In the genomic region with DNA sequence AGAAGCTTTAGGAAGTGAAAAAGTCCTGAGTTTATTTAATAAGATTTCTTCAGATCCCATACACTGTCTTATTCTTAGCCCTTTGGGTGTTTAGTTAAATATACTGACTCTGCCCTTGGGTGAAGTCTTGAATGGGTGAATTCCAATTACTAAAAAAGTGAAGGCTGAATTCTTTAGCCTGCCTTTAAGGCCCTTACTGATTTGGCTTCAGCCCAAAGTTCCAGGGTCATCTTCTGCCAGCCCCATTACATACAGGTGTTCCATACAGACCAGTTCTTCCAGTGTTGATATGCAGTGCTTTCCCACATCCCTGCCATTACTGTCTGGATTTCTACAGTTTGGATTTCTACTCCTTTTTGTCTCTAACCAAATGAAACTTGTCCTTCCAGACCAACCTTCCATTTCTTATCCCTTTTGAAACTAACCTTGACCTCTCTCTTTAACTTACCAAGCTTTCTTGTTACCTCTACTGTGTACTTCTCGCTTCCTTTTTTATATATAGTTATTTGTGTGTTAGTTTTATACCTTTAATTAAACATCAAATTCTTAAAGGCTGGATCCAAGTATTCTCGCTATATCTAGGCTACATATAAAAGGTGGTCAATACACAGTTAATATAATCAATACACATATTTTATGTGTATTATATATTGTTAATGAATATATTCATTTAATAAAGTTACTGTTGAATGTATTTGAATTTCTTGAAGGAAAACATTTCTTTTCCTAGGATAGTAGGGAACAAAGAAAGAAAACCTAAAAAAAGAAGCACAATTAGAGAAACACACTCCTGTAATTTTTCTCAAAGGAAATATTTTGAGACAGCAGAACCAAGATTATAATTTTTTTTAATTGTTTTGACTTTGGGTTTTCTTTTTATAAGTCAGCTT, we compare ENCODE assay signal across 9 cellular contexts. TPM values are rescaled to one million over a fixed set of nuclear protein-coding genes. Genes with fewer than 3 reads are reported as not detected.
DNase-seq lines count a peak whose midpoint lies in the region; ATAC-seq and TF ChIP-seq lines count a peak whose summit lies in the region.
"Had no signal": no experiment of that assay in that cellular context is flagged by ENCODE, and none has a peak within 500 bp of the region (broad histone marks: within the 10 kb centered on the region; RNA-seq: fewer than 3 reads in every experiment).

No MANE protein-coding gene starts in this region.

- intact Hi-C loops in natural killer cell (cut with micrococcal nuclease): loop anchor here (5.0 kb wide), 1 partner anchor 39 kb away; no protein-coding TSS in a partner anchor

- no peak overlapping the region for H3K9ac ChIP-seq in adipocyte (ENCODE audit: low read length)

- peak overlapping the region; percentile 28 for H3K4me3 Mint-ChIP-seq in natural killer cell

- H3K27me3 Mint-ChIP-seq in natural killer cell (ENCODE audit: low read depth in 2 of 2): no peaks in the 10 kb centered on the region

- ATAC-seq in HG02798 (IDR thresholded peaks at IDR 0.05; ENCODE audit: poor library complexity, unreplicated experiment) (peak; percentile 24), natural killer cell (no peak), HG03571 (IDR thresholded peaks at IDR 0.05; ENCODE audit: unreplicated experiment) (no peak)

- H3K9me3 ChIP-seq in DOHH2 (ENCODE audit: control insufficient read depth, insufficient read depth, low read length): no peaks in the 10 kb centered on the region
- no peaks in the 10 kb centered on the region for H3K9me3 ChIP-seq in adipocyte (ENCODE audit: control insufficient read depth, low read length)

- peak overlapping the region; percentile 41 for H3K27ac ChIP-seq in DOHH2 (ENCODE audit: low read depth, low read length)

- H3K4me2 ChIP-seq in DOHH2 (ENCODE audit: low read length): peak overlapping the region; percentile 59

- H3K79me2 ChIP-seq in DOHH2 (ENCODE audit: control insufficient read depth, low read length): peaks cover 97% of the 10 kb centered on the region

- H3K4me1 ChIP-seq in DOHH2 (ENCODE audit: control insufficient read depth, low read length) (peaks cover 96% of the 10 kb centered on the region), adipocyte (ENCODE audit: control insufficient read depth, insufficient read depth, low read length) (peaks cover 66% of the 10 kb centered on the region)

- H3K4me3 ChIP-seq in DOHH2 (ENCODE audit: low read length) (peak overlapping the region; percentile 38), adipocyte (ENCODE audit: low read length) (peak overlapping the region; percentile 27)

- no peaks in the 10 kb centered on the region for H3K9me3 Mint-ChIP-seq in natural killer cell

- peaks cover 59% of the 10 kb centered on the region for H4K20me1 ChIP-seq in DOHH2 (ENCODE audit: control insufficient read depth, insufficient read depth, low read depth, low read length)

- DNase-seq in adipocyte (ENCODE audit: low read depth) (no peak), natural killer cell (no peak), superior temporal gyrus (ENCODE audit: extremely low spot score) (no peak), GDM1 (lab: John Stamatoyannopoulos, UW) (no peak)
- DNase-seq in stimulated activated CD4-positive, alpha-beta T cell treated with anti-CD3 and anti-CD28 coated beads, Interleukin-4, amount 100 ng/mL, for 1 hour: no peak
- DNase-seq: NCI-H1436 had no signal

- no peaks in the 10 kb centered on the region for H3K36me3 Mint-ChIP-seq in natural killer cell

- peaks cover 60% of the 10 kb centered on the region for H3K36me3 ChIP-seq in DOHH2 (ENCODE audit: control insufficient read depth, low read length)
- H3K36me3 ChIP-seq in adipocyte (ENCODE audit: control insufficient read depth, insufficient read depth, low read length, severe bottlenecking): no peaks in the 10 kb centered on the region

- peaks cover 80 to 88% of the 10 kb centered on the region in 2 donors for H3K4me1 Mint-ChIP-seq in natural killer cell

- H3K9me2 ChIP-seq in DOHH2 (replicated peaks; ENCODE audit: control insufficient read depth, low read length): no peaks in the 10 kb centered on the region

- no peak for TF ChIP-seq CTCF in DOHH2 (IDR thresholded peaks at IDR 0.05; ENCODE audit: low read depth, low read length, poor library complexity, severe bottlenecking)
- TF ChIP-seq CTCF in natural killer cell (IDR thresholded peaks at IDR 0.05): no peak

- peaks cover 32% of the 10 kb centered on the region for H3F3A ChIP-seq in DOHH2 (ENCODE audit: control insufficient read depth, insufficient read depth)

- peak overlapping the region; percentile 80 to 82 for H3K27ac Mint-ChIP-seq in natural killer cell

- no peaks in the 10 kb centered on the region for H3K27me3 ChIP-seq in DOHH2 (ENCODE audit: control insufficient read depth, low read length)
- H3K27me3 ChIP-seq in adipocyte (replicated peaks; ENCODE audit: control insufficient read depth, insufficient read depth, low read length): no peaks in the 10 kb centered on the region

RNA-seq across cellular contexts. Expression of gene MBNL1, which starts 15.0 kb away (rescaled TPM):
- 100 to 1,000 TPM; 600 to 704 (median 607) TPM for total RNA-seq in natural killer cell
